21 cellular contexts compared by ENCODE assay signal in the genomic region with DNA sequence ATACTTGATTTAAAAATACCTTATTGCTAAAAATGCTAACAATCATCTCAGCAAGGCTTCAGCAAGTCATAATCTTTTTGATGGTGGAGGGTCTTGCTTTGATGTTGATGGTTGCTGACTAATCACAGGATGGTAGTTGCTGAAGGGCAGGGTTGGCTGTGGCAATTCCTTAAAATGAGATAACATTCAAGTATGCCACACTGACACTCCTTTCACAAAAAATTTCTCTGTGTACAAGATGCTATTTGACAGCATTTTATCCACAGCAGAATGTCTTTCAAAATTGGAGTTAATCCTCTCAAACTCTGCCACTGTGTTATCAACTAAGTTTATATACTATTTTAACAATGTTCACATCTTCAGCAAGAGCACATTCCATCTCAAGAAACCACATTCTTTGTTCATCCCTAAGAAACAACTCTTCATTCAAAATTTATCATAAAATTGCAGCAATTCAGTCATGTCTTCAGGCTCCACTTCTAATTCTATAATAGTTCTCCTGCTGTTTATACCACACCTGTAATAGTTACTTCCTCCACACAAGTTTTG. TPM values are rescaled to one million over a fixed set of nuclear protein-coding genes. Genes with fewer than 3 reads are reported as not detected.
DNase-seq lines count a peak whose midpoint lies in the region; ATAC-seq, FAIRE-seq and TF ChIP-seq lines count a peak whose summit lies in the region.
"Had no signal": no experiment of that assay in that cellular context is flagged by ENCODE, and none has a peak within 500 bp of the region (broad histone marks: within the 10 kb centered on the region; RNA-seq: fewer than 3 reads in every experiment).

No MANE protein-coding gene starts in this region.

- no peak for TF ChIP-seq CTCF in heart left ventricle (IDR thresholded peaks at IDR 0.05)
- TF ChIP-seq CTCF in IMR-90 (conservative IDR thresholded peaks at IDR 0.05; ENCODE audit: low read depth, low read length) = no peak

- H3K27me3 Mint-ChIP-seq in stimulated activated memory B cell treated with anti-CD40 and anti-IgM and Interleukin-4, amounts not matched to agents 10 μg/mL and 1 μg/mL and 100 μg/mL, for 72 hours = no peaks in the 10 kb centered on the region
- H3K27me3 Mint-ChIP-seq: naive thymus-derived CD8-positive, alpha-beta T cell had no signal

- intact Hi-C loops in heart left ventricle (cut with DNase I) (no loop called here), cardiac septum (cut with DNase I) (no loop called here), IMR-90 (cut with micrococcal nuclease) (no loop called here)

- no peak overlapping the region for H4K5ac ChIP-seq in IMR-90 (ENCODE audit: low read depth, low read length)

- no peak for DNase-seq in heart left ventricle
- DNase-seq in cardiac septum (ENCODE audit: low spot score) = no peak
- no peak for DNase-seq in IMR-90
- DNase-seq in erythroblast (lab: John Stamatoyannopoulos, UW) = peak; percentile 7 to 10
- no peak for DNase-seq in GM12892 (ENCODE audit: insufficient read length)
- DNase-seq in stimulated activated CD4-positive, alpha-beta T cell treated with anti-CD3 and anti-CD28 coated beads, Interleukin-2, amount 100 ng/mL, for 24 hours = no peak
- no peak for DNase-seq in epidermal melanocyte (ENCODE audit: insufficient read length, low spot score)
- DNase-seq: activated CD4-positive, alpha-beta T cell treated with anti-CD3 and anti-CD28 coated beads for 48 hours; activated effector memory CD4-positive, alpha-beta T cell treated with anti-CD3 and anti-CD28 coated beads, Interleukin-2, amount 50 U/mL, for 16 hours; cerebellar nuclear complex; effector CD4-positive, alpha-beta T cell; GDM1; naive thymus-derived CD8-positive, alpha-beta T cell; NCI-H1436; NCI-H510A treated with DMSO at 0.1 percent for 48 hours; stimulated activated CD4-positive, alpha-beta T cell treated with anti-CD3 and anti-CD28 coated beads, Interleukin-4, amount 100 ng/mL, for 24 hours had no signal

- no peak overlapping the region for H3K4me3 Mint-ChIP-seq in stimulated activated memory B cell treated with anti-CD40 and anti-IgM and Interleukin-4, amounts not matched to agents 10 μg/mL and 1 μg/mL and 100 μg/mL, for 72 hours
- H3K4me3 Mint-ChIP-seq: CD14-positive monocyte had no signal

- H2BK20ac ChIP-seq in IMR-90 (ENCODE audit: low read depth, low read length) = 0 out of 2 replicates have a peak overlapping the region, but pooled peaks have one; percentile 21

- no peak overlapping the region; the same call in 2 of the 3 replicates for H2BK15ac ChIP-seq in IMR-90 (ENCODE audit: low read depth, low read length)

- no peak overlapping the region for H3K56ac ChIP-seq in IMR-90 (ENCODE audit: extremely low read depth, insufficient read depth, low read length)

- peaks cover 38% of the 10 kb centered on the region for H3K36me3 Mint-ChIP-seq in stimulated activated memory B cell treated with anti-CD40 and anti-IgM and Interleukin-4, amounts not matched to agents 10 μg/mL and 1 μg/mL and 100 μg/mL, for 72 hours

- H3K27me3 ChIP-seq in heart left ventricle (no peaks in the 10 kb centered on the region), IMR-90 (ENCODE audit: control insufficient read depth, insufficient read depth, low read length) (no peaks in the 10 kb centered on the region)
- H3K27me3 ChIP-seq: esophagus muscularis mucosa, gastroesophageal sphincter had no signal

- H3K9me3 Mint-ChIP-seq in stimulated activated memory B cell treated with anti-CD40 and anti-IgM and Interleukin-4, amounts not matched to agents 10 μg/mL and 1 μg/mL and 100 μg/mL, for 72 hours = peaks cover 4% of the 10 kb centered on the region

- peak overlapping the region; percentile 47 for H3K27ac Mint-ChIP-seq in stimulated activated memory B cell treated with anti-CD40 and anti-IgM and Interleukin-4, amounts not matched to agents 10 μg/mL and 1 μg/mL and 100 μg/mL, for 72 hours

- H3K9me3 ChIP-seq in heart left ventricle (no peaks in the 10 kb centered on the region), IMR-90 (ENCODE audit: control insufficient read depth, insufficient read depth, low read length) (no peaks in the 10 kb centered on the region)
- H3K9me3 ChIP-seq: esophagus muscularis mucosa, gastroesophageal sphincter had no signal

- no peak overlapping the region; the same call in 1 of the 2 replicates for H3K18ac ChIP-seq in IMR-90 (ENCODE audit: low read depth, low read length)

- POLR2A ChIA-PET in IMR-90 (lab: Charles Lee; ENCODE audit: unreplicated experiment) = no interaction called here

- no peak overlapping the region for H3K4me3 ChIP-seq in heart left ventricle
- no peak overlapping the region for H3K4me3 ChIP-seq in IMR-90 (ENCODE audit: insufficient read depth, low read depth, low read length)
- H3K4me3 ChIP-seq: esophagus muscularis mucosa, gastroesophageal sphincter had no signal

- H3K9me1 ChIP-seq in IMR-90 (ENCODE audit: insufficient read depth, low read length) = peaks cover 5% of the 10 kb centered on the region; the same call in 1 of the 2 replicates

- CTCF ChIA-PET in IMR-90 (lab: Yijun Ruan, JAX) = interaction anchor here (0.5 kb wide), 1 partner anchor 43 kb away, joined by 3 read pairs; no protein-coding TSS in a partner anchor

- peak overlapping the region; percentile 59 for H4K91ac ChIP-seq in IMR-90 (ENCODE audit: insufficient read depth, low read depth, low read length)

- H3K36me3 ChIP-seq in heart left ventricle (peaks cover 0 to 16% (median 0%) of the 10 kb centered on the region in 9 donors), IMR-90 (ENCODE audit: control insufficient read depth, insufficient read depth, low read length) (peaks cover 3% of the 10 kb centered on the region)
- H3K36me3 ChIP-seq: gastroesophageal sphincter had no signal

- H3K4ac ChIP-seq in IMR-90 (ENCODE audit: low read depth, low read length) = peak overlapping the region; percentile 59; the same call in 1 of the 2 replicates

- 0 out of 2 replicates have a peak overlapping the region, but pooled peaks have one; percentile 68 for H3K14ac ChIP-seq in IMR-90 (replicated peaks; ENCODE audit: low read depth, low read length)

- peaks cover 50% of the 10 kb centered on the region for H4K20me1 ChIP-seq in IMR-90 (ENCODE audit: insufficient read depth, low read length)

- H3K27ac ChIP-seq in heart left ventricle (peak overlapping the region in 8 of 12 donors; percentile 1 to 57 (median 19)), IMR-90 (ENCODE audit: insufficient read depth, low read length) (peak overlapping the region; percentile 71; the same call in 1 of the 2 replicates)

- peak overlapping the region; percentile 60; the same call in 1 of the 2 replicates for H3K23ac ChIP-seq in IMR-90 (ENCODE audit: low read depth, low read length)

- no peak for ATAC-seq in heart left ventricle
- ATAC-seq in IMR-90 (ENCODE audit: low read depth) = peak; percentile 35
- ATAC-seq in stimulated activated memory B cell treated with anti-CD40 and anti-IgM and Interleukin-4, amounts not matched to agents 10 μg/mL and 1 μg/mL and 100 μg/mL, for 72 hours = no peak
- ATAC-seq: gastroesophageal sphincter; naive thymus-derived CD8-positive, alpha-beta T cell had no signal

- dilution Hi-C loops in IMR-90 (cut with HindIII; ENCODE audit: low sequenced_read_pairs, unreplicated experiment) = no loop called here

- peaks cover 88% of the 10 kb centered on the region for H3K4me1 Mint-ChIP-seq in stimulated activated memory B cell treated with anti-CD40 and anti-IgM and Interleukin-4, amounts not matched to agents 10 μg/mL and 1 μg/mL and 100 μg/mL, for 72 hours

- H4K8ac ChIP-seq in IMR-90 (ENCODE audit: low read depth in 2 of 2, low read length in 2 of 2) = peak overlapping the region in 1 of 2 experiments; percentile 53; a peak in 1 of 4 replicates

- FAIRE-seq in GM12892 (lab: Jason Lieb, UNC) = no peak
- FAIRE-seq: urothelium cell line had no signal

- no peak overlapping the region for H3K9ac ChIP-seq in IMR-90 (ENCODE audit: low read depth, low read length)

- H3K4me1 ChIP-seq in heart left ventricle = peaks cover 13 to 94% (median 69%) of the 10 kb centered on the region in 12 donors
- H3K4me1 ChIP-seq in IMR-90 (ENCODE audit: control insufficient read depth, insufficient read depth, low read length) = peaks cover 11% of the 10 kb centered on the region

- no peak for TF ChIP-seq RAD21 in IMR-90 (IDR thresholded peaks at IDR 0.05; ENCODE audit: low read length)

- H3K79me1 ChIP-seq in IMR-90 (ENCODE audit: low read depth in 1 of 2, low read length in 2 of 2) = peaks cover 34 to 67% of the 10 kb centered on the region in 2 experiments

- no peak overlapping the region for H2AFZ ChIP-seq in IMR-90 (replicated peaks; ENCODE audit: low read length, poor library complexity)

- H2BK5ac ChIP-seq in IMR-90 (ENCODE audit: low read depth, low read length, poor library complexity, severe bottlenecking) = peak overlapping the region; percentile 84

- no peak overlapping the region for H2AK9ac ChIP-seq in IMR-90 (replicated peaks; ENCODE audit: low read depth, low read length, poor library complexity)

- BruUV-seq in IMR-90 (replicated peaks; lab: Mats Ljungman, UMichigan) = no TSS peak

- TF ChIP-seq POLR2A in heart left ventricle (IDR thresholded peaks at IDR 0.05) (no peak), IMR-90 (IDR thresholded peaks at IDR 0.05; ENCODE audit: low read depth, low read length) (no peak), erythroblast (IDR thresholded peaks at IDR 0.05; ENCODE audit: low read length) (no peak), GM12892 (IDR thresholded peaks at IDR 0.05; ENCODE audit: low read depth, low read length) (no peak)

- in situ Hi-C loops in IMR-90 (cut with MboI; ENCODE audit: low sequenced_read_pairs) = no loop called here

- peak overlapping the region; percentile 2; the same call in 1 of the 2 replicates for H3K4me2 ChIP-seq in IMR-90 (ENCODE audit: low read depth, low read length)

- peak overlapping the region; percentile 56; the same call in 1 of the 2 replicates for H2AK5ac ChIP-seq in IMR-90 (ENCODE audit: low read depth, low read length)

- no peak overlapping the region; the same call in 1 of the 2 replicates for H2BK120ac ChIP-seq in IMR-90 (ENCODE audit: low read depth, low read length)

TF ChIP-seq in IMR-90, 13 proteins besides CTCF, POLR2A, EP300 and RAD21 (continues in another document):
- TF ChIP-seq NFE2L2 (IDR thresholded peaks at IDR 0.05; ENCODE audit: low read depth, low read length) = no peak
- no peak for TF ChIP-seq MXI1 (IDR thresholded peaks at IDR 0.05; ENCODE audit: borderline replicate concordance, low read depth, low read length)
- TF ChIP-seq CHD1 (IDR thresholded peaks at IDR 0.05; ENCODE audit: low read depth, low read length) = no peak
- no peak for TF ChIP-seq MAZ (IDR thresholded peaks at IDR 0.05; ENCODE audit: borderline replicate concordance, low read depth, low read length)
- no peak for TF ChIP-seq MAFK (IDR thresholded peaks at IDR 0.05; ENCODE audit: low read depth, low read length)
- TF ChIP-seq RCOR1 (IDR thresholded peaks at IDR 0.05; ENCODE audit: insufficient replicate concordance, low read length) = no peak

RNA-seq across cellular contexts. Expression of a gene that starts 16.1 kb away (rescaled TPM):
- 100 to 1,000 TPM in 4 of 9 donors, 10 to 100 TPM in 5; 71.3 to 148 (median 98.7) TPM for total RNA-seq in heart left ventricle
- 10 to 100 TPM; 26.4 to 30.8 TPM for polyA plus RNA-seq in heart left ventricle
- 109 TPM for total RNA-seq in cardiac septum
- total RNA-seq in IMR-90 (2012; rRNA removed) = 70.4 and 90.3 TPM in 2 replicates
- polyA plus RNA-seq in IMR-90 (2012; rRNA removed) = 32.0 and 33.9 TPM in 2 replicates
- 5.1 and 8.4 TPM in 2 replicates for polyA plus RNA-seq in IMR-90 (2012; cell fraction: cytosol; rRNA removed)
- 6.6 and 82.0 TPM in 2 replicates for polyA plus RNA-seq in IMR-90 (2012; cell fraction: nucleus; rRNA removed; ENCODE audit: low replicate concordance)
- 67.5 TPM for polyA plus RNA-seq in GM12892 (2012; ENCODE audit: missing spikeins)

Comparison
In these comparisons a context has a peak if more than half of its experiments do, and no peak if none do; other contexts are left out.
1. DNase-seq: peak in erythroblast (2 of 2); none in heart left ventricle (0 of 5), cardiac septum (single experiment), IMR-90 (single experiment), GM12892 (single experiment), stimulated activated CD4-positive, alpha-beta T cell treated with anti-CD3 and anti-CD28 coated beads, Interleukin-2, amount 100 ng/mL, for 24 hours (0 of 2) and epidermal melanocyte (single experiment).